Comparison of ENCODE assay signal across 23 cellular contexts in the genomic region with DNA sequence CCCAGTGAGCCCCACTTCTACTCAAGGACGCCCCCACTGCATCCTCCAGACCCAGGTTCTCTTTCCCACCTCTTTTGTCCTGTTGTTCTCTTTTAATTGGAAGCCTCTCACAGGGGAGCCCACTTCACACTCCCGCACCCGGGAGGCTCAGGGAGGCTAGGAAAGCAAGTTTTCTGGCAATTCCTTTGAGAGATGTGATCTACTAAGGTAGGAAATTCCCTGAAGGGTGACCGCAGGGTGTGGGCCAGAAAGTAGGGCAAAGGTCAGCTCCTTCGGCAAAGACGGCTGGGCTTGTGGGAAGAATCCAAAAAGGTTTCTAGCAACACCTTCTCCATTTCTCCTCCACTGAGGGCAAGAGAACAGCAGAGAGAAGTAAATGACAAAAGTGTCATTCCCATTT.
DNase-seq lines count a peak whose midpoint lies in the region; ATAC-seq and TF ChIP-seq lines count a peak whose summit lies in the region.
"Had no signal": no experiment of that assay in that cellular context is flagged by ENCODE, and none has a peak within 500 bp of the region (broad histone marks: within the 10 kb centered on the region; RNA-seq: fewer than 3 reads in every experiment).

No MANE protein-coding gene starts in this region.

- H3K4me1 ChIP-seq in IMR-90 (ENCODE audit: control insufficient read depth, insufficient read depth, low read length) (peaks cover 16% of the 10 kb centered on the region), psoas muscle (peaks cover 59% of the 10 kb centered on the region)

- peaks cover 10% of the 10 kb centered on the region for H3K9me1 ChIP-seq in IMR-90 (ENCODE audit: insufficient read depth, low read length)

- no peak overlapping the region for H2AFZ ChIP-seq in IMR-90 (replicated peaks; ENCODE audit: low read length, poor library complexity)

- H2AK9ac ChIP-seq in IMR-90 (replicated peaks; ENCODE audit: low read depth, low read length, poor library complexity) = no peak overlapping the region

- H3K36me3 ChIP-seq in IMR-90 (ENCODE audit: control insufficient read depth, insufficient read depth, low read length) = no peaks in the 10 kb centered on the region
- no peaks in the 10 kb centered on the region for H3K36me3 ChIP-seq in psoas muscle (ENCODE audit: insufficient read depth in 1 of 2, low read depth in 1 of 2)
- H3K36me3 ChIP-seq: ovary, spleen, WERI-Rb-1 had no signal

- H2BK5ac ChIP-seq in IMR-90 (ENCODE audit: low read depth, low read length, poor library complexity, severe bottlenecking) = no peak overlapping the region

- no CpG with 5 or more reads among the region's 6 CpGs for WGBS in IMR-90 (ENCODE audit: extremely low coverage in 2 of 2, insufficient read length in 1 of 2), 2 experiments
- WGBS in psoas muscle, 3 donors = 43 to 53% (median 46%) methylated on average over 6 of the region's 6 CpGs

- BruUV-seq in IMR-90 (replicated peaks; lab: Mats Ljungman, UMichigan) = no TSS peak

- no peak overlapping the region for H2AK5ac ChIP-seq in IMR-90 (ENCODE audit: low read depth, low read length)

- H3K9me3 ChIP-seq in IMR-90 (ENCODE audit: control insufficient read depth, insufficient read depth, low read length) (peaks cover 5% of the 10 kb centered on the region; the same call in 1 of the 2 replicates), psoas muscle (no peaks in the 10 kb centered on the region)
- H3K9me3 ChIP-seq: ovary had no signal

- TF ChIP-seq CTCF in IMR-90 (conservative IDR thresholded peaks at IDR 0.05; ENCODE audit: low read depth, low read length) (no peak), coronary artery (IDR thresholded peaks at IDR 0.05) (no peak), psoas muscle (IDR thresholded peaks at IDR 0.05) (no peak)

- H3K23ac ChIP-seq in IMR-90 (ENCODE audit: low read depth, low read length) = no peak overlapping the region

- H2BK20ac ChIP-seq in IMR-90 (ENCODE audit: low read depth, low read length) = no peak overlapping the region

- H3K4me2 ChIP-seq in IMR-90 (ENCODE audit: low read depth, low read length) = no peak overlapping the region

- POLR2A ChIA-PET in IMR-90 (lab: Charles Lee; ENCODE audit: unreplicated experiment) = no interaction called here

- TF ChIP-seq POLR2A in IMR-90 (IDR thresholded peaks at IDR 0.05; ENCODE audit: low read depth, low read length) (no peak), GM18505 (IDR thresholded peaks at IDR 0.05; ENCODE audit: borderline replicate concordance, extremely low read depth, insufficient read depth, insufficient read length) (no peak)

- H3K27me3 ChIP-seq in IMR-90 (ENCODE audit: control insufficient read depth, insufficient read depth, low read length) (no peaks in the 10 kb centered on the region), psoas muscle (ENCODE audit: insufficient read depth in 3 of 3, low read length in 2 of 3) (no peaks in the 10 kb centered on the region)
- H3K27me3 ChIP-seq: ovary, spleen had no signal

- H4K8ac ChIP-seq in IMR-90 (ENCODE audit: low read depth in 2 of 2, low read length in 2 of 2) = no peak overlapping the region

- H3K56ac ChIP-seq in IMR-90 (ENCODE audit: extremely low read depth, insufficient read depth, low read length) = no peak overlapping the region

- DNase-seq in A172 (ENCODE audit: low spot score) = peak; percentile 34
- DNase-seq in IMR-90 = no peak
- no peak for DNase-seq in coronary artery (ENCODE audit: low spot score)
- DNase-seq in psoas muscle = no peak
- DNase-seq in superior temporal gyrus (ENCODE audit: extremely low spot score) = no peak
- DNase-seq: activated CD4-positive, alpha-beta T cell treated with anti-CD3 and anti-CD28 coated beads for 48 hours; activated CD8-positive, alpha-beta memory T cell treated with anti-CD3 and anti-CD28 coated beads for 24 hours; activated gamma-delta T cell; activated T-cell treated with anti-CD3 and anti-CD28 coated beads, Interleukin-2, amount 50 U/mL, for 24 hours; CD8-positive, alpha-beta T cell; HCEC 1CT; MV-4-11; natural killer cell; NCI-H446 treated with DMSO at 0.1 percent for 48 hours; ovary; retina; SHP77; spleen; T-helper 9 cell; WERI-Rb-1 had no signal

- no peak overlapping the region for H2BK120ac ChIP-seq in IMR-90 (ENCODE audit: low read depth, low read length)

- no peak overlapping the region for H4K5ac ChIP-seq in IMR-90 (ENCODE audit: low read depth, low read length)

- intact Hi-C loops in IMR-90 (cut with micrococcal nuclease) = no loop called here
- intact Hi-C loops in psoas muscle (cut with DNase I) = no loop called here

- in situ Hi-C loops in IMR-90 (cut with MboI; ENCODE audit: low sequenced_read_pairs) = no loop called here

- H3K27ac ChIP-seq in IMR-90 (ENCODE audit: insufficient read depth, low read length) (no peak overlapping the region), coronary artery (peak overlapping the region; percentile 98 to 99), psoas muscle (peak overlapping the region; percentile 27)
- H3K27ac ChIP-seq: ovary, WERI-Rb-1 had no signal

- H3K79me1 ChIP-seq in IMR-90 (ENCODE audit: low read depth in 1 of 2, low read length in 2 of 2) = peaks cover 0 to 8% of the 10 kb centered on the region in 2 experiments; a peak in 1 of 4 replicates

- dilution Hi-C loops in IMR-90 (cut with HindIII; ENCODE audit: low sequenced_read_pairs, unreplicated experiment) = no loop called here

- H3K9ac ChIP-seq in IMR-90 (ENCODE audit: low read depth, low read length) = no peak overlapping the region

- H3K4me3 ChIP-seq in IMR-90 (ENCODE audit: insufficient read depth, low read depth, low read length) (no peak overlapping the region), coronary artery (no peak overlapping the region), psoas muscle (no peak overlapping the region)
- H3K4me3 ChIP-seq: ovary, spleen had no signal

- no peaks in the 10 kb centered on the region for H4K20me1 ChIP-seq in IMR-90 (ENCODE audit: insufficient read depth, low read length)

- CTCF ChIA-PET in IMR-90 (lab: Yijun Ruan, JAX) = no interaction called here

- H2BK15ac ChIP-seq in IMR-90 (ENCODE audit: low read depth, low read length) = no peak overlapping the region; the same call in 2 of the 3 replicates

- no peak overlapping the region for H3K18ac ChIP-seq in IMR-90 (ENCODE audit: low read depth, low read length)

- 0 out of 2 replicates have a peak overlapping the region, but pooled peaks have one; percentile 20 for H3K14ac ChIP-seq in IMR-90 (replicated peaks; ENCODE audit: low read depth, low read length)

- no peak for TF ChIP-seq RAD21 in IMR-90 (IDR thresholded peaks at IDR 0.05; ENCODE audit: low read length)

- no peak overlapping the region for H3K4ac ChIP-seq in IMR-90 (ENCODE audit: low read depth, low read length)

- ATAC-seq in IMR-90 (ENCODE audit: low read depth) = no peak
- no peak for ATAC-seq in psoas muscle
- no peak for ATAC-seq in GM19395 (IDR thresholded peaks at IDR 0.05; ENCODE audit: unreplicated experiment)
- no peak for ATAC-seq in GM18505 (IDR thresholded peaks at IDR 0.05; ENCODE audit: unreplicated experiment)
- ATAC-seq in GM19023 (IDR thresholded peaks at IDR 0.05; ENCODE audit: unreplicated experiment) = no peak
- ATAC-seq: CD8-positive, alpha-beta T cell; natural killer cell had no signal

- no peak overlapping the region for H4K91ac ChIP-seq in IMR-90 (ENCODE audit: insufficient read depth, low read depth, low read length)

TF ChIP-seq in IMR-90, 13 proteins besides CTCF, POLR2A, EP300 and RAD21:
- TF ChIP-seq NFE2L2 (IDR thresholded peaks at IDR 0.05; ENCODE audit: low read depth, low read length) (no peak), MXI1 (IDR thresholded peaks at IDR 0.05; ENCODE audit: borderline replicate concordance, low read depth, low read length) (no peak), SMC3 (IDR thresholded peaks at IDR 0.05; ENCODE audit: low read depth, low read length) (no peak), MAZ (IDR thresholded peaks at IDR 0.05; ENCODE audit: borderline replicate concordance, low read depth, low read length) (no peak), CEBPB (IDR thresholded peaks at IDR 0.05; ENCODE audit: low read depth, low read length) (no peak), USF2 (IDR thresholded peaks at IDR 0.05; ENCODE audit: low read depth, low read length) (no peak), RFX5 (IDR thresholded peaks at IDR 0.05; ENCODE audit: low read depth, low read length) (no peak), ELK1 (IDR thresholded peaks at IDR 0.05; ENCODE audit: borderline replicate concordance, low read depth, low read length) (no peak), CHD1 (IDR thresholded peaks at IDR 0.05; ENCODE audit: low read depth, low read length) (no peak), MAFK (IDR thresholded peaks at IDR 0.05; ENCODE audit: low read depth, low read length) (no peak)
